ENCODE assay signal across 30 cellular contexts in genomic region chr5:78801413-78801812, GRCh38.
"Had no signal": no experiment of that assay in that cellular context is flagged by ENCODE, and none has a peak within 500 bp of the region (broad histone marks: within the 10 kb centered on the region; RNA-seq: fewer than 3 reads in every experiment).

No MANE protein-coding gene starts in this region.

- H3K27ac ChIP-seq: ascending aorta, cardiac muscle cell, RWPE1, VCaP had no signal

- H3K27me3 ChIP-seq: ascending aorta, cardiac muscle cell had no signal

- ATAC-seq: activated CD8-positive, alpha-beta T cell treated with anti-CD3 and anti-CD28 coated beads, Interleukin-2, amount 10 ng/mL, durations not matched to agents 7 days and 5 days; Panc1; Right ventricle myocardium inferior; SK-N-SH treated with all-trans-retinoic acid at 6 μM for 48 hours had no signal

- H3K4me3 ChIP-seq: ascending aorta, cardiac muscle cell had no signal

- DNase-seq: activated B cell treated with CpG ODN at 0.5 μM for 24 hours; activated CD4-positive, alpha-beta T cell treated with anti-CD3 and anti-CD28 coated beads for 1 hour; activated CD4-positive, alpha-beta T cell treated with anti-CD3 and anti-CD28 coated beads for 48 hours; activated CD8-positive, alpha-beta T cell treated with anti-CD3 and anti-CD28 coated beads, Interleukin-2, amount 10 ng/mL, durations not matched to agents 7 days and 5 days; activated gamma-delta T cell; activated naive CD4-positive, alpha-beta T cell treated with Interleukin-2 at 50 U/mL for 16 hours; activated naive CD8-positive, alpha-beta T cell treated with anti-CD3 and anti-CD28 coated beads, Interleukin-2, amount 10 ng/mL, durations not matched to agents 7 days and 5 days; activated T-cell treated with anti-CD3 and anti-CD28 coated beads, Interleukin-2, amount 50 U/mL, for 24 hours; amygdala; NCI-H1048; NCI-H1105 treated with DMSO at 0.1 percent for 48 hours; NCI-H1436; NCI-H1694; NCI-H1930; NCI-H2081 treated with DMSO at 0.1 percent for 48 hours; NCI-H226; NCI-H446 treated with DMSO at 0.1 percent for 48 hours; NCI-H524; NCI-H69; NCI-H82; SIG-M5; T-helper 2 cell; T-helper 9 cell had no signal

- H3K36me3 ChIP-seq: ascending aorta, cardiac muscle cell had no signal

- H3K9me3 ChIP-seq: ascending aorta had no signal
